In the genomic region with DNA sequence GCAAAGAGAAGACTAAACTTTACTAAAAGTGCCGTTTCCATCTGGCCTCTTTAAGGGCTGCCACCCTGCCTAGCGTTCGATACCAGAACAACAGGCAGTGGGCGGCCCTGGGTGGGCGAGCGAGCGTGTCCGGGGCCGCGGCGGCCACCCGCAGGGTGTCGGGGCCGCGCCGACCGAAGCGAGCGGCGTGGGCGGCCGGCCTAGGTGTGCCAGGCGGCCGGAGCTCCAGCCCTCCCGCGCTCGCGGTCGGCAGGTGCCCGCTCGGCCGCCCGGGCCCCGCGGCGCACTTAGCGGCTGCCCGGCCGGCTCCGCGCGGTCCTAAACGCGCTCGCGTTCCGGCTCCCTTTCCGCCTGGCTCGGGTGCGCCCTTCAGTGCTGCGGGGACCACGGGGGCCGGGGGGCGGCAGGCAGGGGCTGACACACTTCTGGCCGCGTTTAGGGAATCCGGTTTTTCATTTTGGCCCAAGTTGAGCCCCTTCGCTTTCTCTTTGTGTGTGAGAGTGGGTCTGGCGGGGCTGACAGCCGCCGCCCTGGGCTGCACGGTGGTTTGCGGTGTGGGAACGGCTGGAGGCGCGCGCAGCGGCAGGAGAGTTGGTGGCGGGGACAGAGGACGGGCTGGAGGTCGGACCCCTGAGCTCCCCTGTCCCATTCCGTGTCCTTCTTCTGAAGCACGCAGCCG, we compare ENCODE assay signal across 9 cellular contexts. TPM values are rescaled to one million over a fixed set of nuclear protein-coding genes. Genes with fewer than 3 reads are reported as not detected.
DNase-seq lines count a peak whose midpoint lies in the region; ATAC-seq and TF ChIP-seq lines count a peak whose summit lies in the region.
"Had no signal": no experiment of that assay in that cellular context is flagged by ENCODE, and none has a peak within 500 bp of the region (broad histone marks: within the 10 kb centered on the region; RNA-seq: fewer than 3 reads in every experiment).

No MANE protein-coding gene starts in this region.

- TF ChIP-seq CTCF in BE2C (IDR thresholded peaks at IDR 0.05; ENCODE audit: low read depth, low read length) (no peak; the same call in 1 of the 2 replicates), breast epithelium (IDR thresholded peaks at IDR 0.05) (no peak)

- no peak for TF ChIP-seq POLR2A in breast epithelium (IDR thresholded peaks at IDR 0.05)

- no peaks in the 10 kb centered on the region; the same call in 1 of the 2 replicates for H3K9me3 ChIP-seq in BE2C
- no peaks in the 10 kb centered on the region for H3K9me3 ChIP-seq in breast epithelium

- DNase-seq in BE2C (peak; percentile 32), SK-N-DZ (ENCODE audit: low spot score) (peak; percentile 47), breast epithelium (ENCODE audit: low spot score in 2 of 2) (no peak), kidney tubule cell (ENCODE audit: low spot score) (peak; percentile 52), glomerular visceral epithelial cell (ENCODE audit: extremely low spot score) (no peak)
- DNase-seq in stimulated activated CD4-positive, alpha-beta T cell treated with anti-CD3 and anti-CD28 coated beads, Interleukin-4, amount 100 ng/mL, for 4 hours: peak; percentile 29 to 42

- H3K27me3 ChIP-seq in BE2C (peaks cover 93% of the 10 kb centered on the region), breast epithelium (peaks cover 2 to 60% of the 10 kb centered on the region in 2 donors)

- ATAC-seq in GM18520 (IDR thresholded peaks at IDR 0.05; ENCODE audit: unreplicated experiment) (peak; percentile 26), HG03342 (IDR thresholded peaks at IDR 0.05; ENCODE audit: unreplicated experiment) (peak; percentile 24)

- no peak overlapping the region for H3K27ac ChIP-seq in breast epithelium

- H3K4me3 ChIP-seq in BE2C (ENCODE audit: low read depth, low read length) (peak overlapping the region; percentile 3; the same call in 1 of the 2 replicates), breast epithelium (peak overlapping the region; percentile 58 to 69 (median 65))

- intact Hi-C loops in breast epithelium (cut with DNase I; ENCODE audit: low total_unique reads): no loop called here

- no peaks in the 10 kb centered on the region for H3K36me3 ChIP-seq in BE2C
- no peaks in the 10 kb centered on the region for H3K36me3 ChIP-seq in breast epithelium

- H3K4me1 ChIP-seq in BE2C (no peaks in the 10 kb centered on the region), breast epithelium (peaks cover 0 to 9% of the 10 kb centered on the region in 2 donors)

RNA-seq across cellular contexts. Expression of a gene that starts 2.9 kb away (rescaled TPM):
- not detected for polyA plus RNA-seq in BE2C (2012; ENCODE audit: insufficient read depth, insufficient read length, low read depth)
- 1.0 and 1.1 TPM in 2 replicates for polyA plus RNA-seq in SK-N-DZ (2014; cell fraction: cytosol; rRNA removed)
- polyA plus RNA-seq in SK-N-DZ (2014; cell fraction: nucleus; rRNA removed): 2.4 and 4.0 TPM in 2 replicates
- total RNA-seq in breast epithelium: 1 to 10 TPM in 1 of 3 donors, under 1 TPM in 1, not detected in 1; 0.32 to 1.2 TPM
- total RNA-seq: M059J had no signal

Comparison
In these comparisons a context has a peak if more than half of its experiments do, and no peak if none do; other contexts are left out.
1. DNase-seq: peak in BE2C (single experiment), SK-N-DZ (single experiment), kidney tubule cell (single experiment) and stimulated activated CD4-positive, alpha-beta T cell treated with anti-CD3 and anti-CD28 coated beads, Interleukin-4, amount 100 ng/mL, for 4 hours (2 of 2); none in breast epithelium (0 of 2) and glomerular visceral epithelial cell (single experiment).